8 cellular contexts compared by ENCODE assay signal in the genomic region with DNA sequence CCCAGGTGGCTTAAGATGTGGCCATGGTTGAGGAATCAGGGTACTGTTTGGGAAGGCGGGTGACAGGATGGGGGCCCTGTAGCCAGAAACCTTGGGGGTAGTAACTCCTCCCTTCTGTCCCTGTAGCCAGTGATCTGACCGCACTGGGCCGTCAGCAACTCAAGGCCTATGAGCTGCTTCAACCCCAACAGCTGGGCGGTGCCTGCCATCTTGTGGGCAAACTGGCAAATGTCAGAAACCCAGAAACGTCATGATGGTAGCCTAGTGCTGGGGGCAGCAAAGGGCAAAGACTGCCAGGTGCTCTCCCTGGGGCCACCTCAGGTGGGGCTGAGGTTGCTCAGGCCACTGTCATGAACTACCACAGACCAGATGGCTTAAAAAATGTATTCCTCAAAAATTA. TPM values are rescaled to one million over a fixed set of nuclear protein-coding genes. Genes with fewer than 3 reads are reported as not detected.
DNase-seq lines count a peak whose midpoint lies in the region; ATAC-seq and TF ChIP-seq lines count a peak whose summit lies in the region.

No MANE protein-coding gene starts in this region.

- H3K4me3 ChIP-seq in Loucy (ENCODE audit: low read length, poor library complexity, severe bottlenecking): no peak overlapping the region
- H3K4me3 ChIP-seq in ascending aorta: no peak overlapping the region

- no peaks in the 10 kb centered on the region for H3K9me2 ChIP-seq in Loucy (replicated peaks; ENCODE audit: low read depth, low read length)

- peaks cover 19% of the 10 kb centered on the region for H3K9me3 Mint-ChIP-seq in glutamatergic neuron (ENCODE audit: unreplicated experiment)
- no peaks in the 10 kb centered on the region for H3K9me3 Mint-ChIP-seq in stimulated activated naive B cell treated with anti-CD40 and anti-IgM and Interleukin-4, amounts not matched to agents 10 μg/mL and 1 μg/mL and 100 μg/mL, for 72 hours

- no peaks in the 10 kb centered on the region for H3F3A ChIP-seq in Loucy (ENCODE audit: low read depth)

- DNase-seq in NCI-H748 (lab: John Stamatoyannopoulos, UW; ENCODE audit: unreplicated experiment) (peak; percentile 20), NCI-H748 treated with DMSO at 0.1 percent for 48 hours (lab: John Stamatoyannopoulos, UW) (no peak), activated T-cell treated with anti-CD3 and anti-CD28 coated beads for 48 hours (ENCODE audit: low read depth) (peak; percentile 28), glutamatergic neuron (peak; percentile 73), ascending aorta (ENCODE audit: low spot score in 2 of 2) (no peak)
- peak; percentile 31 for DNase-seq in stimulated activated naive B cell treated with anti-CD40 and anti-IgM and Interleukin-4, amounts not matched to agents 10 μg/mL and 1 μg/mL and 100 μg/mL, for 72 hours

- H3K4me2 ChIP-seq in Loucy (ENCODE audit: low read depth, low read length, poor library complexity, severe bottlenecking): peak overlapping the region; percentile 44

- H3K9me3 ChIP-seq in Loucy (ENCODE audit: insufficient read depth, low read depth, low read length) (no peaks in the 10 kb centered on the region), ascending aorta (no peaks in the 10 kb centered on the region)

- H3K27me3 ChIP-seq in Loucy (ENCODE audit: insufficient read depth, low read length, poor library complexity, severe bottlenecking) (no peaks in the 10 kb centered on the region), ascending aorta (no peaks in the 10 kb centered on the region)

- H3K27me3 Mint-ChIP-seq in glutamatergic neuron (ENCODE audit: unreplicated experiment): peaks cover 7% of the 10 kb centered on the region
- H3K27me3 Mint-ChIP-seq in stimulated activated naive B cell treated with anti-CD40 and anti-IgM and Interleukin-4, amounts not matched to agents 10 μg/mL and 1 μg/mL and 100 μg/mL, for 72 hours: no peaks in the 10 kb centered on the region

- H3K79me2 ChIP-seq in Loucy (ENCODE audit: insufficient read depth, low read length): peaks cover 70% of the 10 kb centered on the region

- H3K9ac ChIP-seq in Loucy (ENCODE audit: low read depth, low read length, poor library complexity, severe bottlenecking): peak overlapping the region; percentile 2

- intact Hi-C loops in ascending aorta (cut with DNase I): loop anchor here (5.0 to 10.0 kb wide), 2 partner anchors 117 to 219 kb away; a partner anchor contains a TSS

- H3K27ac Mint-ChIP-seq in glutamatergic neuron (ENCODE audit: unreplicated experiment): no peak overlapping the region
- H3K27ac Mint-ChIP-seq in stimulated activated naive B cell treated with anti-CD40 and anti-IgM and Interleukin-4, amounts not matched to agents 10 μg/mL and 1 μg/mL and 100 μg/mL, for 72 hours: no peak overlapping the region

- no peak overlapping the region for H2AFZ ChIP-seq in Loucy (ENCODE audit: low read length)

- H3K27ac ChIP-seq in ascending aorta: no peak overlapping the region

- peaks cover 16% of the 10 kb centered on the region for H4K20me1 ChIP-seq in Loucy (ENCODE audit: insufficient read depth, low read length, poor library complexity, severe bottlenecking)

- ATAC-seq in stimulated activated naive B cell treated with anti-CD40 and anti-IgM and Interleukin-4, amounts not matched to agents 10 μg/mL and 1 μg/mL and 100 μg/mL, for 72 hours (replicated peaks): no peak
- no peak for ATAC-seq in HG03025 (IDR thresholded peaks at IDR 0.05; ENCODE audit: low FRiP score, unreplicated experiment)

- TF ChIP-seq CTCF in Loucy (conservative IDR thresholded peaks at IDR 0.05; ENCODE audit: low read length) (peak; percentile 69), glutamatergic neuron (IDR thresholded peaks at IDR 0.05; ENCODE audit: partially characterized antibody, unreplicated experiment) (peak; percentile 40), ascending aorta (IDR thresholded peaks at IDR 0.05) (no peak)

- no peak overlapping the region for H3K4me3 Mint-ChIP-seq in glutamatergic neuron (ENCODE audit: unreplicated experiment)
- H3K4me3 Mint-ChIP-seq in stimulated activated naive B cell treated with anti-CD40 and anti-IgM and Interleukin-4, amounts not matched to agents 10 μg/mL and 1 μg/mL and 100 μg/mL, for 72 hours: no peak overlapping the region

- peaks cover 3% of the 10 kb centered on the region for H3K4me1 ChIP-seq in Loucy (ENCODE audit: insufficient read depth, low read length, poor library complexity, severe bottlenecking)
- H3K4me1 ChIP-seq in ascending aorta: peaks cover 5 to 20% of the 10 kb centered on the region in 2 donors

- H3K4me1 Mint-ChIP-seq in glutamatergic neuron (ENCODE audit: low read depth, unreplicated experiment): peaks cover 6% of the 10 kb centered on the region
- peaks cover 19 to 54% of the 10 kb centered on the region in 2 donors for H3K4me1 Mint-ChIP-seq in stimulated activated naive B cell treated with anti-CD40 and anti-IgM and Interleukin-4, amounts not matched to agents 10 μg/mL and 1 μg/mL and 100 μg/mL, for 72 hours

- H3K36me3 ChIP-seq in Loucy (ENCODE audit: insufficient read depth, low read length): no peaks in the 10 kb centered on the region; the same call in 1 of the 2 replicates
- peaks cover 29 to 36% of the 10 kb centered on the region in 2 donors for H3K36me3 ChIP-seq in ascending aorta

- no peaks in the 10 kb centered on the region for H3K36me3 Mint-ChIP-seq in glutamatergic neuron (ENCODE audit: unreplicated experiment)
- H3K36me3 Mint-ChIP-seq in stimulated activated naive B cell treated with anti-CD40 and anti-IgM and Interleukin-4, amounts not matched to agents 10 μg/mL and 1 μg/mL and 100 μg/mL, for 72 hours: peaks cover 24 to 29% of the 10 kb centered on the region in 2 donors

RNA-seq across cellular contexts. Expression of a gene that starts 3.5 kb away (rescaled TPM):
- total RNA-seq in glutamatergic neuron (ENCODE audit: unreplicated experiment) (177 TPM), ascending aorta (331 TPM)

RNA-seq across cellular contexts. Expression of a gene that starts 3.9 kb away (rescaled TPM):
- total RNA-seq in glutamatergic neuron (ENCODE audit: unreplicated experiment): 51.4 TPM
- total RNA-seq in ascending aorta: 51.6 TPM

RNA-seq across cellular contexts. Expression of a gene that starts 19.7 kb away (rescaled TPM):
- total RNA-seq in glutamatergic neuron (ENCODE audit: unreplicated experiment) (15.3 TPM), ascending aorta (not detected)

RNA-seq across cellular contexts. Expression of a gene that starts 25.4 kb away (rescaled TPM):
- total RNA-seq in glutamatergic neuron (ENCODE audit: unreplicated experiment) (217 TPM), ascending aorta (93.0 TPM)

Comparison
In these comparisons a context has a peak if more than half of its experiments do, and no peak if none do; other contexts are left out.
1. DNase-seq: peak in NCI-H748 (single experiment), activated T-cell treated with anti-CD3 and anti-CD28 coated beads for 48 hours (single experiment), glutamatergic neuron (single experiment) and stimulated activated naive B cell treated with anti-CD40 and anti-IgM and Interleukin-4, amounts not matched to agents 10 μg/mL and 1 μg/mL and 100 μg/mL, for 72 hours (single experiment); none in NCI-H748 treated with DMSO at 0.1 percent for 48 hours (single experiment) and ascending aorta (0 of 2).
2. CTCF ChIP-seq: peak in Loucy (single experiment) and glutamatergic neuron (single experiment); none in ascending aorta (0 of 3).
3. RNA of a gene that starts 19.7 kb away (total RNA-seq): 15.3 TPM in glutamatergic neuron (single experiment); not detected in ascending aorta (single experiment); every median in the first group is over 10 times any median in the second.